ENCODE assay signal across 8 cellular contexts in the genomic region with DNA sequence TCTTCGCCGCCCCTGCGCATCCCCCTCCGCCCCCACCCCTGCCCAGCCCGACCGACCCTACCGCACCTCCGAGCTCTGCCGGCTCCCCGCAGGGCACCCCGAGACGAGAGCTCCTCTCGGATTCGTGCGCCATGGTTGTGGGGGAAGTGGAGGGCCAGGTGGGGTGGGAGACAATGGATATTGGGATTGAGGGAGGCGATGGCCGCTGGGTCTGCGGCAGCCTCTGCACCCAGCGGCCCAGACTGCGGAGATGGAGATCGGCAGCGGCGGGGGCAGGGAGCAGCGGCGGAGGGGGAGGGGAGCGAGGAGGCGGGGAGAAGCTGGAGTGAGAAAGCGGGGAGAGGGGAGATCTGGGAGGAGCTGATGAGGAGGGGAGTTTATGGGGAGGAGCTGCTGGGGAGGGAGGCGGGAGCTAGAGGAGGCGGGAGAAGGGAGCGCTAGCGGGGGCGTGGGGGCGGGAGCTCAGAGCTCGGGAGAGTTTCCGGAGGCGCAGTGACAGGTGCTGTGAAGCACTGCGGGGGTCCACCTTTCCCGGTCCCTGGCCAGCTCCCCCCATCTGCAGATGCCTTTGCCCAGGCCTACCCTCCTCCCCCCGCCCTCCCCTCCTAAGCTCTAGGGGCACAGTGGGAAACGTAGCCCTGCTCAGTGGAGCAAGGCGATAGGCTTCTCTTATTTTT. TPM values are rescaled to one million over a fixed set of nuclear protein-coding genes. Genes with fewer than 3 reads are reported as not detected.
DNase-seq lines count a peak whose midpoint lies in the region; ATAC-seq, FAIRE-seq and TF ChIP-seq lines count a peak whose summit lies in the region.

A gene (minus strand): TSS at position 352 of the 677 bp plus-strand sequence. CDS start 219 bp downstream, at position 133.

- no peaks in the 10 kb centered on the region for H3K79me2 ChIP-seq in endothelial cell of umbilical vein (ENCODE audit: control insufficient read depth, insufficient read depth, low read length)

- peak; percentile 59 for FAIRE-seq in endothelial cell of umbilical vein (lab: Jason Lieb, UNC)

- no peaks in the 10 kb centered on the region for H4K20me1 ChIP-seq in endothelial cell of umbilical vein (replicated peaks; ENCODE audit: control insufficient read depth, extremely low read depth, insufficient read depth, low read length)

- intact Hi-C loops in endothelial cell of umbilical vein (cut with micrococcal nuclease), result loop anchor here (1.0 kb wide), 1 partner anchor 15 kb away; a partner anchor contains a TSS

- dilution Hi-C loops in endothelial cell of umbilical vein (cut with MboI; ENCODE audit: extremely low pct_ligation_motif_present, low sequenced_read_pairs), result no loop called here

- H3K27me3 ChIP-seq in endothelial cell of umbilical vein (ENCODE audit: control insufficient read depth in 2 of 2, insufficient read depth in 2 of 2, low read length in 2 of 2), result peaks cover 20 to 21% of the 10 kb centered on the region in 2 experiments

- H3K4me3 ChIP-seq in endothelial cell of umbilical vein (replicated peaks in 1 of 3; ENCODE audit: insufficient read depth in 1 of 3, low read depth in 1 of 3, low read length in 3 of 3), result peak within 1 kb of the TSS; percentile 32 to 80 (median 67)

- CTCF ChIA-PET in endothelial cell of umbilical vein (lab: Charles Lee), result interaction anchor here (0.9 to 3.1 kb wide), 5 partner anchors 12 to 30 kb away, joined by 3 to 28 read pairs (median 8); a partner anchor contains a TSS

- no peak for TF ChIP-seq POLR2A in endothelial cell of umbilical vein (IDR thresholded peaks at IDR 0.05; ENCODE audit: low read depth, low read length)

- H2AFZ ChIP-seq in endothelial cell of umbilical vein (ENCODE audit: low read depth, low read length), result peak within 1 kb of the TSS; percentile 88

- POLR2A ChIA-PET in endothelial cell of umbilical vein (lab: Charles Lee), result interaction anchor here (0.6 to 1.9 kb wide), 2 partner anchors 15 to 306 kb away, joined by 6 to 19 read pairs; a partner anchor contains a TSS

- H3K4me2 ChIP-seq in endothelial cell of umbilical vein (ENCODE audit: insufficient read depth, low read length), result peak within 1 kb of the TSS; percentile 55

- H3K9me3 ChIP-seq in endothelial cell of umbilical vein (replicated peaks; ENCODE audit: control insufficient read depth, insufficient read depth, low read length), result no peaks in the 10 kb centered on the region

- no peak for TF ChIP-seq CTCF in endothelial cell of umbilical vein (IDR thresholded peaks at IDR 0.05; ENCODE audit: extremely low read depth in 1 of 2, insufficient read depth in 1 of 2, low read depth in 1 of 2, low read length in 2 of 2)

- H3K9me1 ChIP-seq in endothelial cell of umbilical vein (replicated peaks; ENCODE audit: control insufficient read depth, extremely low read depth, insufficient read depth, low read length), result no peaks in the 10 kb centered on the region

- BruUV-seq in endothelial cell of umbilical vein (replicated peaks; lab: Mats Ljungman, UMichigan), result no TSS peak

- peak; percentile 58 for DNase-seq in AG08396 (ENCODE audit: low spot score)
- peak; percentile 79 for DNase-seq in NCI-H446 treated with DMSO at 0.1 percent for 48 hours (lab: John Stamatoyannopoulos, UW)
- DNase-seq in activated CD8-positive, alpha-beta memory T cell treated with anti-CD3 and anti-CD28 coated beads, Interleukin-2, amount 50 U/mL, for 4 hours, result peak; percentile 70
- peak; percentile 63 for DNase-seq in endothelial cell of umbilical vein (ENCODE audit: low read depth, low spot score)
- peak; percentile 83 for DNase-seq in midbrain (lab: John Stamatoyannopoulos, UW)
- peak; percentile 46 for DNase-seq in stimulated activated CD8-positive, alpha-beta memory T cell treated with anti-CD3 and anti-CD28 coated beads, Interleukin-15, amount 100 ng/mL, for 4 hours (ENCODE audit: low read depth in 2 of 2)

- no peaks in the 10 kb centered on the region for H3K36me3 ChIP-seq in endothelial cell of umbilical vein (ENCODE audit: control insufficient read depth in 2 of 2, extremely low read depth in 1 of 2, insufficient read depth in 2 of 2, low read length in 2 of 2)

- H3K27ac ChIP-seq in endothelial cell of umbilical vein (ENCODE audit: insufficient read depth, low read depth, low read length), result no peak within 1 kb of the TSS

- ATAC-seq in GM21786 (IDR thresholded peaks at IDR 0.05; ENCODE audit: unreplicated experiment) (peak; percentile 61), HG03571 (IDR thresholded peaks at IDR 0.05; ENCODE audit: unreplicated experiment) (no peak)

- H3K4me1 ChIP-seq in endothelial cell of umbilical vein (ENCODE audit: control insufficient read depth, extremely low read depth, insufficient read depth, low read length), result peaks cover 3% of the 10 kb centered on the region

- H3K9ac ChIP-seq in endothelial cell of umbilical vein (replicated peaks; ENCODE audit: extremely low read depth, insufficient read depth, low read length), result peak within 1 kb of the TSS; percentile 29

TF ChIP-seq in endothelial cell of umbilical vein, 7 proteins besides CTCF, POLR2A, EP300 and RAD21:
- no peak for TF ChIP-seq JUN (IDR thresholded peaks at IDR 0.05; ENCODE audit: borderline replicate concordance, insufficient read depth, insufficient read length, low read depth)
- TF ChIP-seq FOS (IDR thresholded peaks at IDR 0.05; ENCODE audit: borderline replicate concordance, insufficient read depth, low read length), result no peak
- TF ChIP-seq POLR2AphosphoS5 (IDR thresholded peaks at IDR 0.05; ENCODE audit: insufficient read depth, low read depth, low read length), result no peak
TF ChIP-seq in endothelial cell of umbilical vein: peak in this region for 0.

RNA-seq across cellular contexts. Expression of the gene that starts here (rescaled TPM):
- total RNA-seq in endothelial cell of umbilical vein, result 4.6 and 6.8 TPM in 2 replicates
- 2.8 and 4.3 TPM in 2 replicates for polyA plus RNA-seq in endothelial cell of umbilical vein
- polyA plus RNA-seq in endothelial cell of umbilical vein (2011; cell fraction: cytosol; rRNA removed), result 2.4 and 3.0 TPM in 2 replicates
- polyA plus RNA-seq in endothelial cell of umbilical vein (2011; cell fraction: nucleus; rRNA removed), result 1.0 and 1.4 TPM in 2 replicates
- 1.4 and 1.7 TPM in 2 replicates for polyA plus RNA-seq in endothelial cell of umbilical vein (2012)
- polyA minus RNA-seq in endothelial cell of umbilical vein, result 3.6 and 5.2 TPM in 2 replicates
- not detected for polyA minus RNA-seq in endothelial cell of umbilical vein (2011; cell fraction: cytosol; rRNA and poly(A)+ RNA removed)
- 1.0 and 2.0 TPM in 2 replicates for polyA minus RNA-seq in endothelial cell of umbilical vein (2011; cell fraction: nucleus; rRNA and poly(A)+ RNA removed)
